ENCODE assay signal across 8 cellular contexts in genomic region chr17:80147035-80147939, GRCh38. TPM values are rescaled to one million over a fixed set of nuclear protein-coding genes. Genes with fewer than 3 reads are reported as not detected.
DNase-seq lines count a peak whose midpoint lies in the region; ATAC-seq and TF ChIP-seq lines count a peak whose summit lies in the region.

EIF4A3 (minus strand) TSS chr17:80147128; CDS start chr17:80146961, 167 bp downstream.

- peak within 1 kb of the TSS; percentile 99 for H3K9ac ChIP-seq in SU-DHL-6 (ENCODE audit: low read length)

- no peaks in the 10 kb centered on the region for H3F3A ChIP-seq in SU-DHL-6 (ENCODE audit: insufficient read depth)

- peaks cover 5% of the 10 kb centered on the region for H3K9me3 Mint-ChIP-seq in activated naive CD8-positive, alpha-beta T cell treated with anti-CD3 and anti-CD28 coated beads, Interleukin-2, amount 10 ng/mL, durations not matched to agents 7 days and 5 days
- peaks cover 19% of the 10 kb centered on the region for H3K9me3 Mint-ChIP-seq in glutamatergic neuron (ENCODE audit: unreplicated experiment)

- H2AFZ ChIP-seq in SU-DHL-6 (ENCODE audit: low read depth, low read length, severe bottlenecking) (peak within 1 kb of the TSS; percentile 96), osteoblast (ENCODE audit: low read length) (peak within 1 kb of the TSS; percentile 88)

- POLR2A ChIA-PET in activated naive CD8-positive, alpha-beta T cell treated with anti-CD3 and anti-CD28 coated beads, Interleukin-2, amount 10 ng/mL, durations not matched to agents 7 days and 5 days (lab: Charles Lee): interaction anchor here (1.2 to 2.1 kb wide), 3 partner anchors 46 to 224 kb away, joined by 3 to 19 read pairs (median 18); partner anchors contain the start of gene GAA

- ATAC-seq in HG02642 (IDR thresholded peaks at IDR 0.05; ENCODE audit: poor library complexity, unreplicated experiment): peak; percentile 84
- peak; percentile 84 for ATAC-seq in activated naive CD8-positive, alpha-beta T cell treated with anti-CD3 and anti-CD28 coated beads, Interleukin-2, amount 10 ng/mL, durations not matched to agents 7 days and 5 days (ENCODE audit: low read depth)
- peak; percentile 97 for ATAC-seq in thoracic aorta (ENCODE audit: insufficient number of reproducible peaks, low FRiP score, low read depth)

- H3K27me3 ChIP-seq in SU-DHL-6 (ENCODE audit: low read length) (no peaks in the 10 kb centered on the region), osteoblast (ENCODE audit: insufficient read depth, low read length) (no peaks in the 10 kb centered on the region), thoracic aorta (replicated peaks; ENCODE audit: insufficient read depth) (no peaks in the 10 kb centered on the region)

- peak; percentile 24 for TF ChIP-seq CTCF in GM10266 (IDR thresholded peaks at IDR 0.05; ENCODE audit: control insufficient read depth, insufficient read depth, low read depth, missing control alignments)
- no peak for TF ChIP-seq CTCF in SU-DHL-6 (IDR thresholded peaks at IDR 0.05; ENCODE audit: insufficient read depth, low read length, poor library complexity, severe bottlenecking)
- TF ChIP-seq CTCF in glutamatergic neuron (IDR thresholded peaks at IDR 0.05; ENCODE audit: partially characterized antibody, unreplicated experiment): no peak
- TF ChIP-seq CTCF in osteoblast (IDR thresholded peaks at IDR 0.05; ENCODE audit: extremely low read depth, low read depth, low read length): no peak
- no peak for TF ChIP-seq CTCF in thoracic aorta (IDR thresholded peaks at IDR 0.05)

- peak within 1 kb of the TSS; percentile 97 for H3K27ac Mint-ChIP-seq in activated naive CD8-positive, alpha-beta T cell treated with anti-CD3 and anti-CD28 coated beads, Interleukin-2, amount 10 ng/mL, durations not matched to agents 7 days and 5 days
- peak within 1 kb of the TSS; percentile 93 for H3K27ac Mint-ChIP-seq in glutamatergic neuron (ENCODE audit: unreplicated experiment)

- DNase-seq in GM10266 (ENCODE audit: extremely low spot score) (peak; percentile 99), NCI-H128 (lab: John Stamatoyannopoulos, UW; ENCODE audit: unreplicated experiment) (peak; percentile 97), glutamatergic neuron (peak; percentile 98), osteoblast (ENCODE audit: insufficient read length, low spot score, missing footprints) (peak; percentile 99), thoracic aorta (ENCODE audit: low spot score) (peak; percentile 92)
- peak; percentile 97 for DNase-seq in activated naive CD8-positive, alpha-beta T cell treated with anti-CD3 and anti-CD28 coated beads, Interleukin-2, amount 10 ng/mL, durations not matched to agents 7 days and 5 days

- H3K4me1 ChIP-seq in osteoblast (ENCODE audit: insufficient read depth, low read length): peaks cover 36% of the 10 kb centered on the region
- H3K4me1 ChIP-seq in thoracic aorta (ENCODE audit: control insufficient read depth in 1 of 2, low read depth in 2 of 2): peaks cover 14 to 24% of the 10 kb centered on the region in 2 donors

- H3K27ac ChIP-seq in SU-DHL-6 (ENCODE audit: low read depth, low read length) (peak within 1 kb of the TSS; percentile 62), osteoblast (ENCODE audit: low read depth, low read length) (peak within 1 kb of the TSS; percentile 77), thoracic aorta (peak within 1 kb of the TSS; percentile 78 to 79)

- H3K27me3 Mint-ChIP-seq in activated naive CD8-positive, alpha-beta T cell treated with anti-CD3 and anti-CD28 coated beads, Interleukin-2, amount 10 ng/mL, durations not matched to agents 7 days and 5 days: no peaks in the 10 kb centered on the region
- H3K27me3 Mint-ChIP-seq in glutamatergic neuron (ENCODE audit: unreplicated experiment): peaks cover 18% of the 10 kb centered on the region

- no peaks in the 10 kb centered on the region for H3K9me2 ChIP-seq in SU-DHL-6 (replicated peaks; ENCODE audit: insufficient read depth, low read length)

- peaks cover 31% of the 10 kb centered on the region for H3K4me1 Mint-ChIP-seq in activated naive CD8-positive, alpha-beta T cell treated with anti-CD3 and anti-CD28 coated beads, Interleukin-2, amount 10 ng/mL, durations not matched to agents 7 days and 5 days
- H3K4me1 Mint-ChIP-seq in glutamatergic neuron (ENCODE audit: low read depth, unreplicated experiment): peaks cover 19% of the 10 kb centered on the region

- H3K9me3 ChIP-seq in SU-DHL-6 (ENCODE audit: insufficient read depth, low read length) (no peaks in the 10 kb centered on the region), osteoblast (ENCODE audit: low read depth, low read length) (no peaks in the 10 kb centered on the region), thoracic aorta (no peaks in the 10 kb centered on the region)

- H3K36me3 Mint-ChIP-seq in activated naive CD8-positive, alpha-beta T cell treated with anti-CD3 and anti-CD28 coated beads, Interleukin-2, amount 10 ng/mL, durations not matched to agents 7 days and 5 days: peaks cover 15% of the 10 kb centered on the region
- H3K36me3 Mint-ChIP-seq in glutamatergic neuron (ENCODE audit: unreplicated experiment): no peaks in the 10 kb centered on the region

- H3K4me3 Mint-ChIP-seq in activated naive CD8-positive, alpha-beta T cell treated with anti-CD3 and anti-CD28 coated beads, Interleukin-2, amount 10 ng/mL, durations not matched to agents 7 days and 5 days: peak within 1 kb of the TSS; percentile 97
- peak within 1 kb of the TSS; percentile 93 for H3K4me3 Mint-ChIP-seq in glutamatergic neuron (ENCODE audit: unreplicated experiment)

- H3K36me3 ChIP-seq in SU-DHL-6 (ENCODE audit: low read length) (peaks cover 15% of the 10 kb centered on the region; the same call in 1 of the 2 replicates), osteoblast (ENCODE audit: insufficient read depth, low read length) (peaks cover 23% of the 10 kb centered on the region), thoracic aorta (peaks cover 13% of the 10 kb centered on the region)

- H3K4me2 ChIP-seq in SU-DHL-6 (ENCODE audit: low read depth, low read length, poor library complexity, severe bottlenecking) (peak within 1 kb of the TSS; percentile 80), osteoblast (ENCODE audit: insufficient read depth, low read length) (peak within 1 kb of the TSS; percentile 87)

- H4K20me1 ChIP-seq in SU-DHL-6 (ENCODE audit: low read depth, low read length) (peaks cover 22% of the 10 kb centered on the region), osteoblast (ENCODE audit: insufficient read depth, low read length) (peaks cover 32% of the 10 kb centered on the region)

- H3K4me3 ChIP-seq in SU-DHL-6 (ENCODE audit: insufficient read depth, low read length, poor library complexity, severe bottlenecking): peak within 1 kb of the TSS; percentile 99
- H3K4me3 ChIP-seq in osteoblast (ENCODE audit: insufficient read depth, low read length): peak within 1 kb of the TSS; percentile 97
- H3K4me3 ChIP-seq in thoracic aorta: peak within 1 kb of the TSS; percentile 82

- H3K79me2 ChIP-seq in SU-DHL-6 (ENCODE audit: insufficient read depth, low read length) (peaks cover 43% of the 10 kb centered on the region), osteoblast (ENCODE audit: insufficient read depth, low read length) (peaks cover 56% of the 10 kb centered on the region)

RNA-seq across cellular contexts. Expression of gene EIF4A3, which starts in this region (rescaled TPM):
- 100 to 1,000 TPM; 106 to 115 TPM for total RNA-seq in activated naive CD8-positive, alpha-beta T cell treated with anti-CD3 and anti-CD28 coated beads, Interleukin-2, amount 10 ng/mL, durations not matched to agents 7 days and 5 days
- total RNA-seq in glutamatergic neuron (ENCODE audit: unreplicated experiment) (110 TPM), osteoblast (44.5 and 46.3 TPM in 2 replicates), thoracic aorta (10 to 100 TPM; 32.6 to 39.4 TPM)

Comparison
In these comparisons a context has a peak if more than half of its experiments do, and no peak if none do; other contexts are left out.
1. Peak in every context shown above with its lines: DNase-seq, ATAC-seq, H3K4me3 ChIP-seq and H3K27ac ChIP-seq.